10 cellular contexts compared by ENCODE assay signal in genomic region chr2:160039166-160039903, GRCh38. TPM values are rescaled to one million over a fixed set of nuclear protein-coding genes. Genes with fewer than 3 reads are reported as not detected.
DNase-seq lines count a peak whose midpoint lies in the region; ATAC-seq and TF ChIP-seq lines count a peak whose summit lies in the region.
"Had no signal": no experiment of that assay in that cellular context is flagged by ENCODE, and none has a peak within 500 bp of the region (broad histone marks: within the 10 kb centered on the region; RNA-seq: fewer than 3 reads in every experiment).

No MANE protein-coding gene starts in this region.

- no peak for TF ChIP-seq CTCF in left ventricle myocardium inferior (IDR thresholded peaks at IDR 0.05; ENCODE audit: borderline replicate concordance)
- no peak for TF ChIP-seq CTCF in adrenal gland (IDR thresholded peaks at IDR 0.05)
- TF ChIP-seq CTCF in stomach (IDR thresholded peaks at IDR 0.05) = no peak

- DNase-seq in Right ventricle myocardium inferior (ENCODE audit: missing footprints) = no peak
- no peak for DNase-seq in left ventricle myocardium inferior
- peak in 4 of 7 donors; percentile 13 to 35 (median 28) for DNase-seq in adrenal gland
- peak; percentile 8 for DNase-seq in kidney tubule cell (ENCODE audit: low spot score)
- DNase-seq in aorta = peak in 1 of 2 donors; percentile 81
- no peak for DNase-seq in central memory CD4-positive, alpha-beta T cell
- no peak for DNase-seq in activated gamma-delta T cell (lab: John Stamatoyannopoulos, UW)
- DNase-seq in stomach = no peak
- DNase-seq: natural killer cell had no signal

- H3K27me3 ChIP-seq in left ventricle myocardium inferior (ENCODE audit: low read depth) (no peaks in the 10 kb centered on the region), adrenal gland (no peaks in the 10 kb centered on the region), aorta (ENCODE audit: control insufficient read depth in 1 of 2, insufficient read depth in 2 of 2, low read length in 1 of 2) (no peaks in the 10 kb centered on the region), stomach (no peaks in the 10 kb centered on the region)

- TF ChIP-seq POLR2A in adrenal gland (IDR thresholded peaks at IDR 0.05) = no peak
- no peak for TF ChIP-seq POLR2A in stomach (IDR thresholded peaks at IDR 0.05)

- H3K4me3 ChIP-seq in left ventricle myocardium inferior (no peak overlapping the region), adrenal gland (no peak overlapping the region), aorta (ENCODE audit: low read length in 2 of 2) (no peak overlapping the region), stomach (no peak overlapping the region)

- ATAC-seq in Right ventricle myocardium inferior (peak; percentile 61), aorta (ENCODE audit: low FRiP score) (peak; percentile 44)
- ATAC-seq: natural killer cell had no signal

- no peaks in the 10 kb centered on the region for H3K36me3 ChIP-seq in left ventricle myocardium inferior
- H3K36me3 ChIP-seq in adrenal gland (replicated peaks in 1 of 2) = no peaks in the 10 kb centered on the region
- H3K36me3 ChIP-seq in aorta (ENCODE audit: control insufficient read depth in 1 of 2, insufficient read depth in 2 of 2, low read length in 1 of 2) = peaks cover 1 to 3% of the 10 kb centered on the region in 2 donors
- peaks cover 0 to 1% (median 0%) of the 10 kb centered on the region in 4 donors for H3K36me3 ChIP-seq in stomach

- 65 to 73% (median 69%) methylated on average over 6 of the region's 6 CpGs for WGBS in adrenal gland, 4 donors
- WGBS in aorta, 2 donors = 45 to 46% methylated on average over 6 of the region's 6 CpGs
- 53 to 65% (median 55%) methylated on average over 6 of the region's 6 CpGs for WGBS in stomach, 5 donors

- intact Hi-C loops in Right ventricle myocardium inferior (cut with DNase I) (no loop called here), left ventricle myocardium inferior (cut with micrococcal nuclease) (no loop called here), adrenal gland (cut with DNase I) (no loop called here), aorta (cut with DNase I) (no loop called here), stomach (cut with DNase I; ENCODE audit: low total_unique reads) (no loop called here)

- TF ChIP-seq EP300 in stomach (IDR thresholded peaks at IDR 0.05) = no peak

- H3K9me3 ChIP-seq in left ventricle myocardium inferior (replicated peaks) (no peaks in the 10 kb centered on the region), adrenal gland (replicated peaks in 1 of 3) (no peaks in the 10 kb centered on the region), aorta (ENCODE audit: control insufficient read depth, low read length) (no peaks in the 10 kb centered on the region), stomach (no peaks in the 10 kb centered on the region)

- peaks cover 13% of the 10 kb centered on the region for H3K4me1 ChIP-seq in left ventricle myocardium inferior
- H3K4me1 ChIP-seq in adrenal gland (replicated peaks in 1 of 2) = no peaks in the 10 kb centered on the region
- H3K4me1 ChIP-seq in aorta (ENCODE audit: control insufficient read depth in 1 of 2, insufficient read depth in 2 of 2, low read length in 2 of 2) = peaks cover 0 to 4% of the 10 kb centered on the region in 2 donors
- peaks cover 0 to 15% (median 4%) of the 10 kb centered on the region in 4 donors for H3K4me1 ChIP-seq in stomach

- no peak overlapping the region for H3K27ac ChIP-seq in left ventricle myocardium inferior (replicated peaks)
- H3K27ac ChIP-seq in adrenal gland = no peak overlapping the region
- no peak overlapping the region for H3K27ac ChIP-seq in aorta (ENCODE audit: low read depth in 1 of 2, low read length in 2 of 2)
- H3K27ac ChIP-seq in stomach = no peak overlapping the region

RNA-seq across cellular contexts. Expression of gene PLA2R1, which starts 23.1 kb away (rescaled TPM):
- total RNA-seq in Right ventricle myocardium inferior (3.4 TPM), left ventricle myocardium inferior (2.3 TPM), adrenal gland (10 to 100 TPM in 2 of 8 donors, 1 to 10 TPM in 6; 2.9 to 11.6 (median 6.3) TPM), aorta (10 to 100 TPM; 28.8 to 34.9 TPM), stomach (1 to 10 TPM; 1.7 to 6.8 (median 4.9) TPM)
- polyA plus RNA-seq in adrenal gland (1 to 10 TPM; 5.4 to 9.8 (median 7.3) TPM), aorta (10 to 100 TPM in 1 of 2 donors, 1 to 10 TPM in 1; 7.9 to 31.3 TPM), stomach (1 to 10 TPM in 1 of 3 donors, under 1 TPM in 2; 0.31 to 3.9 (median 0.81) TPM)
- total RNA-seq: natural killer cell; T-helper 1 cell treated with Interleukin-12 subunit alpha and Interleukin-12 subunit beta and Interleukin-4 antibody, amounts not matched to agents 30 ng/mL and 1 ng/mL, for 36 hours had no signal

Comparison
In these comparisons a context has a peak if more than half of its experiments do, and no peak if none do; other contexts are left out.
1. DNase-seq: peak in adrenal gland (4 of 7) and kidney tubule cell (single experiment); none in Right ventricle myocardium inferior (single experiment), left ventricle myocardium inferior (single experiment), central memory CD4-positive, alpha-beta T cell (single experiment), activated gamma-delta T cell (single experiment) and stomach (single experiment).